1 cellular context compared by ENCODE assay signal in the genomic region with DNA sequence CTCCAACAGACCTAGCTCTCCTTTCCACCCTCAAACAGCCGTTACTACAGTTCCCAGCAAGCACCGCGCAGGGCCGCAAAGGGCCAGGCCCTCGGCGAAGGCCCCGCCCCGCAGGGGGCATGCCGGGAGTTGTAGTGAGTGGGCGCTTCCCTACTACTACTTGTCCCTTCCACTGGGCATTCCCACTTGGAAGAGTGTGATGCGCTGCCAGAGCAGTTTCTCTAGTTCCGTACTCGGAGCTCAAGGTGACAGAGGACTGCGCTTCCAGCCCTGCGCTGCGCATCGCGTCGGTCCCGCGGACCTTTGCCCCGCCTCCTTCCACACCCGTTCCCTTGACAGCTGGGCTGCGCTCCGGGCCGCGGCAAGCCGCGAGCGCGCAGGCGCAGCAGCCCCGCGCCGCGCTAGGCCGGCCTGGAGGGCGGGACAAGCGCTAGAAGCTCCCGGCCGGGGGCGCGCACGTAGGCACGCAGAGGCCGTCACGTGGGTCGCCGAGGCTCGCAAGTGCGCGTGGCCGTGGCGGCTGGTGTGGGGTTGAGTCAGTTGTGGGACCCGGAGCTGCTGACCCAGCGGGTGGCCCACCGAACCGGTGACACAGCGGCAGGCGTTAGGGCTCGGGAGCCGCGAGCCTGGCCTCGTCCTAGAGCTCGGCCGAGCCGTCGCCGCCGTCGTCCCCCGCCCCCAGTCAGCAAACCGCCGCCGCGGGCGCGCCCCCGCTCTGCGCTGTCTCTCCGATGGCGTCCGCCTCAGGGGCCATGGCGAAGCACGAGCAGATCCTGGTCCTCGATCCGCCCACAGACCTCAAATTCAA.
TF ChIP-seq lines count a peak whose summit lies in the region.

A gene with protein sequence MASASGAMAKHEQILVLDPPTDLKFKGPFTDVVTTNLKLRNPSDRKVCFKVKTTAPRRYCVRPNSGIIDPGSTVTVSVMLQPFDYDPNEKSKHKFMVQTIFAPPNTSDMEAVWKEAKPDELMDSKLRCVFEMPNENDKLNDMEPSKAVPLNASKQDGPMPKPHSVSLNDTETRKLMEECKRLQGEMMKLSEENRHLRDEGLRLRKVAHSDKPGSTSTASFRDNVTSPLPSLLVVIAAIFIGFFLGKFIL (plus strand): TSS at position 491 of the 808 bp plus-strand sequence. CDS start 241 bp downstream, at position 732.

TF ChIP-seq in HEK293, 187 proteins besides CTCF, POLR2A, EP300 and RAD21 (continued from another document and continues in another):
- peak; percentile 84 for TF ChIP-seq INSM2 (tag by site-specific recombination; IDR thresholded peaks at IDR 0.05)
- TF ChIP-seq, protein P1, sequence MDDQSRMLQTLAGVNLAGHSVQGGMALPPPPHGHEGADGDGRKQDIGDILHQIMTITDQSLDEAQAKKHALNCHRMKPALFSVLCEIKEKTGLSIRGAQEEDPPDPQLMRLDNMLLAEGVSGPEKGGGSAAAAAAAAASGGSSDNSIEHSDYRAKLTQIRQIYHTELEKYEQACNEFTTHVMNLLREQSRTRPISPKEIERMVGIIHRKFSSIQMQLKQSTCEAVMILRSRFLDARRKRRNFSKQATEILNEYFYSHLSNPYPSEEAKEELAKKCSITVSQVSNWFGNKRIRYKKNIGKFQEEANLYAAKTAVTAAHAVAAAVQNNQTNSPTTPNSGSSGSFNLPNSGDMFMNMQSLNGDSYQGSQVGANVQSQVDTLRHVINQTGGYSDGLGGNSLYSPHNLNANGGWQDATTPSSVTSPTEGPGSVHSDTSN (CRISPR knock-in tag; IDR thresholded peaks at IDR 0.05), result peak; percentile 79
- TF ChIP-seq ZBTB17 (tag by site-specific recombination; IDR thresholded peaks at IDR 0.05), result peak; percentile 61
- peak; percentile 94 for TF ChIP-seq ZFP69B (tag by site-specific recombination; IDR thresholded peaks at IDR 0.05)
- no peak for TF ChIP-seq SCRT2 (tag by site-specific recombination; IDR thresholded peaks at IDR 0.05)
- no peak for TF ChIP-seq ZNF121 (tag by site-specific recombination; IDR thresholded peaks at IDR 0.05)
- no peak for TF ChIP-seq ZNF37A (tag by site-specific recombination; IDR thresholded peaks at IDR 0.05)
- no peak for TF ChIP-seq ZNF48 (tag by site-specific recombination; IDR thresholded peaks at IDR 0.05)
- TF ChIP-seq ZNF324 (tag by site-specific recombination; IDR thresholded peaks at IDR 0.05), result peak; percentile 18; the same call in 1 of the 2 replicates
- no peak for TF ChIP-seq ZNF560 (tag by site-specific recombination; IDR thresholded peaks at IDR 0.05; ENCODE audit: borderline replicate concordance)
- no peak for TF ChIP-seq ZNF221 (tag by site-specific recombination; IDR thresholded peaks at IDR 0.05; ENCODE audit: borderline replicate concordance)
- TF ChIP-seq ZIC2 (tag by site-specific recombination; IDR thresholded peaks at IDR 0.05), result peak; percentile 56
- no peak for TF ChIP-seq ZNF140 (tag by site-specific recombination; IDR thresholded peaks at IDR 0.05)
- no peak for TF ChIP-seq ZFP3 (tag by site-specific recombination; IDR thresholded peaks at IDR 0.05; ENCODE audit: low read depth)
- no peak for TF ChIP-seq ZBTB11 (tag by site-specific recombination; conservative IDR thresholded peaks at IDR 0.05; ENCODE audit: low read depth)
- TF ChIP-seq KLF1 (tag by site-specific recombination; IDR thresholded peaks at IDR 0.05), result peak; percentile 72
- no peak for TF ChIP-seq ZNF175 (tag by site-specific recombination; IDR thresholded peaks at IDR 0.05)
- TF ChIP-seq, protein P2, sequence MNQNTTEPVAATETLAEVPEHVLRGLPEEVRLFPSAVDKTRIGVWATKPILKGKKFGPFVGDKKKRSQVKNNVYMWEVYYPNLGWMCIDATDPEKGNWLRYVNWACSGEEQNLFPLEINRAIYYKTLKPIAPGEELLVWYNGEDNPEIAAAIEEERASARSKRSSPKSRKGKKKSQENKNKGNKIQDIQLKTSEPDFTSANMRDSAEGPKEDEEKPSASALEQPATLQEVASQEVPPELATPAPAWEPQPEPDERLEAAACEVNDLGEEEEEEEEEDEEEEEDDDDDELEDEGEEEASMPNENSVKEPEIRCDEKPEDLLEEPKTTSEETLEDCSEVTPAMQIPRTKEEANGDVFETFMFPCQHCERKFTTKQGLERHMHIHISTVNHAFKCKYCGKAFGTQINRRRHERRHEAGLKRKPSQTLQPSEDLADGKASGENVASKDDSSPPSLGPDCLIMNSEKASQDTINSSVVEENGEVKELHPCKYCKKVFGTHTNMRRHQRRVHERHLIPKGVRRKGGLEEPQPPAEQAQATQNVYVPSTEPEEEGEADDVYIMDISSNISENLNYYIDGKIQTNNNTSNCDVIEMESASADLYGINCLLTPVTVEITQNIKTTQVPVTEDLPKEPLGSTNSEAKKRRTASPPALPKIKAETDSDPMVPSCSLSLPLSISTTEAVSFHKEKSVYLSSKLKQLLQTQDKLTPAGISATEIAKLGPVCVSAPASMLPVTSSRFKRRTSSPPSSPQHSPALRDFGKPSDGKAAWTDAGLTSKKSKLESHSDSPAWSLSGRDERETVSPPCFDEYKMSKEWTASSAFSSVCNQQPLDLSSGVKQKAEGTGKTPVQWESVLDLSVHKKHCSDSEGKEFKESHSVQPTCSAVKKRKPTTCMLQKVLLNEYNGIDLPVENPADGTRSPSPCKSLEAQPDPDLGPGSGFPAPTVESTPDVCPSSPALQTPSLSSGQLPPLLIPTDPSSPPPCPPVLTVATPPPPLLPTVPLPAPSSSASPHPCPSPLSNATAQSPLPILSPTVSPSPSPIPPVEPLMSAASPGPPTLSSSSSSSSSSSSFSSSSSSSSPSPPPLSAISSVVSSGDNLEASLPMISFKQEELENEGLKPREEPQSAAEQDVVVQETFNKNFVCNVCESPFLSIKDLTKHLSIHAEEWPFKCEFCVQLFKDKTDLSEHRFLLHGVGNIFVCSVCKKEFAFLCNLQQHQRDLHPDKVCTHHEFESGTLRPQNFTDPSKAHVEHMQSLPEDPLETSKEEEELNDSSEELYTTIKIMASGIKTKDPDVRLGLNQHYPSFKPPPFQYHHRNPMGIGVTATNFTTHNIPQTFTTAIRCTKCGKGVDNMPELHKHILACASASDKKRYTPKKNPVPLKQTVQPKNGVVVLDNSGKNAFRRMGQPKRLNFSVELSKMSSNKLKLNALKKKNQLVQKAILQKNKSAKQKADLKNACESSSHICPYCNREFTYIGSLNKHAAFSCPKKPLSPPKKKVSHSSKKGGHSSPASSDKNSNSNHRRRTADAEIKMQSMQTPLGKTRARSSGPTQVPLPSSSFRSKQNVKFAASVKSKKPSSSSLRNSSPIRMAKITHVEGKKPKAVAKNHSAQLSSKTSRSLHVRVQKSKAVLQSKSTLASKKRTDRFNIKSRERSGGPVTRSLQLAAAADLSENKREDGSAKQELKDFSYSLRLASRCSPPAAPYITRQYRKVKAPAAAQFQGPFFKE (tag by site-specific recombination; IDR thresholded peaks at IDR 0.05; ENCODE audit: borderline replicate concordance), result no peak
- no peak for TF ChIP-seq ZNF777 (tag by site-specific recombination; IDR thresholded peaks at IDR 0.05; ENCODE audit: borderline replicate concordance)
- no peak for TF ChIP-seq ZNF341 (tag by site-specific recombination; IDR thresholded peaks at IDR 0.05; ENCODE audit: low read depth)
- peak; percentile 83 for TF ChIP-seq IKZF3 (tag by site-specific recombination; IDR thresholded peaks at IDR 0.05)
- 0 out of 2 replicates have a peak, but pooled peaks have one; percentile 45 for TF ChIP-seq ZNF610 (tag by site-specific recombination; IDR thresholded peaks at IDR 0.05; ENCODE audit: borderline replicate concordance)
- TF ChIP-seq ZNF677 (tag by site-specific recombination; IDR thresholded peaks at IDR 0.05), result no peak
- no peak for TF ChIP-seq ZNF639 (tag by site-specific recombination; IDR thresholded peaks at IDR 0.05)
- TF ChIP-seq SP7 (tag by site-specific recombination; IDR thresholded peaks at IDR 0.05), result peak; percentile 68
- TF ChIP-seq YY2 (tag by site-specific recombination; IDR thresholded peaks at IDR 0.05), result peak; percentile 86
- no peak for TF ChIP-seq ZNF184 (tag by site-specific recombination; IDR thresholded peaks at IDR 0.05)
- no peak for TF ChIP-seq HOXC10 (CRISPR knock-in tag; IDR thresholded peaks at IDR 0.05)
- no peak for TF ChIP-seq ZNF280D (tag by site-specific recombination; IDR thresholded peaks at IDR 0.05)
- TF ChIP-seq ZNF19 (tag by site-specific recombination; IDR thresholded peaks at IDR 0.05; ENCODE audit: low read depth), result no peak
- TF ChIP-seq, protein P3, sequence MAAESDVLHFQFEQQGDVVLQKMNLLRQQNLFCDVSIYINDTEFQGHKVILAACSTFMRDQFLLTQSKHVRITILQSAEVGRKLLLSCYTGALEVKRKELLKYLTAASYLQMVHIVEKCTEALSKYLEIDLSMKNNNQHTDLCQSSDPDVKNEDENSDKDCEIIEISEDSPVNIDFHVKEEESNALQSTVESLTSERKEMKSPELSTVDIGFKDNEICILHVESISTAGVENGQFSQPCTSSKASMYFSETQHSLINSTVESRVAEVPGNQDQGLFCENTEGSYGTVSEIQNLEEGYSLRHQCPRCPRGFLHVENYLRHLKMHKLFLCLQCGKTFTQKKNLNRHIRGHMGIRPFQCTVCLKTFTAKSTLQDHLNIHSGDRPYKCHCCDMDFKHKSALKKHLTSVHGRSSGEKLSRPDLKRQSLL (tag by site-specific recombination; IDR thresholded peaks at IDR 0.05), result peak; percentile 91
- TF ChIP-seq OVOL3 (tag by site-specific recombination; IDR thresholded peaks at IDR 0.05), result no peak
- no peak for TF ChIP-seq ZSCAN23 (tag by site-specific recombination; IDR thresholded peaks at IDR 0.05)
- TF ChIP-seq, protein P4, sequence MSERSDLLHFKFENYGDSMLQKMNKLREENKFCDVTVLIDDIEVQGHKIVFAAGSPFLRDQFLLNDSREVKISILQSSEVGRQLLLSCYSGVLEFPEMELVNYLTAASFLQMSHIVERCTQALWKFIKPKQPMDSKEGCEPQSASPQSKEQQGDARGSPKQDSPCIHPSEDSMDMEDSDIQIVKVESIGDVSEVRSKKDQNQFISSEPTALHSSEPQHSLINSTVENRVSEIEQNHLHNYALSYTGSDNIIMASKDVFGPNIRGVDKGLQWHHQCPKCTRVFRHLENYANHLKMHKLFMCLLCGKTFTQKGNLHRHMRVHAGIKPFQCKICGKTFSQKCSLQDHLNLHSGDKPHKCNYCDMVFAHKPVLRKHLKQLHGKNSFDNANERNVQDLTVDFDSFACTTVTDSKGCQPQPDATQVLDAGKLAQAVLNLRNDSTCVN (tag by site-specific recombination; optimal IDR thresholded peaks at IDR 0.05), result peak; percentile 94
- no peak for TF ChIP-seq ZNF792 (tag by site-specific recombination; IDR thresholded peaks at IDR 0.05)
- TF ChIP-seq ZNF558 (tag by site-specific recombination; IDR thresholded peaks at IDR 0.05), result no peak
